Comparison of ENCODE assay signal across 1 cellular context in genomic region chr6:27297857-27298730, GRCh38.
TF ChIP-seq lines count a peak whose summit lies in the region.

No MANE protein-coding gene starts in this region.

TF ChIP-seq in K562, 482 proteins besides CTCF, POLR2A, EP300 and RAD21 (continued from another document and continues in another):
- TF ChIP-seq, protein P1, sequence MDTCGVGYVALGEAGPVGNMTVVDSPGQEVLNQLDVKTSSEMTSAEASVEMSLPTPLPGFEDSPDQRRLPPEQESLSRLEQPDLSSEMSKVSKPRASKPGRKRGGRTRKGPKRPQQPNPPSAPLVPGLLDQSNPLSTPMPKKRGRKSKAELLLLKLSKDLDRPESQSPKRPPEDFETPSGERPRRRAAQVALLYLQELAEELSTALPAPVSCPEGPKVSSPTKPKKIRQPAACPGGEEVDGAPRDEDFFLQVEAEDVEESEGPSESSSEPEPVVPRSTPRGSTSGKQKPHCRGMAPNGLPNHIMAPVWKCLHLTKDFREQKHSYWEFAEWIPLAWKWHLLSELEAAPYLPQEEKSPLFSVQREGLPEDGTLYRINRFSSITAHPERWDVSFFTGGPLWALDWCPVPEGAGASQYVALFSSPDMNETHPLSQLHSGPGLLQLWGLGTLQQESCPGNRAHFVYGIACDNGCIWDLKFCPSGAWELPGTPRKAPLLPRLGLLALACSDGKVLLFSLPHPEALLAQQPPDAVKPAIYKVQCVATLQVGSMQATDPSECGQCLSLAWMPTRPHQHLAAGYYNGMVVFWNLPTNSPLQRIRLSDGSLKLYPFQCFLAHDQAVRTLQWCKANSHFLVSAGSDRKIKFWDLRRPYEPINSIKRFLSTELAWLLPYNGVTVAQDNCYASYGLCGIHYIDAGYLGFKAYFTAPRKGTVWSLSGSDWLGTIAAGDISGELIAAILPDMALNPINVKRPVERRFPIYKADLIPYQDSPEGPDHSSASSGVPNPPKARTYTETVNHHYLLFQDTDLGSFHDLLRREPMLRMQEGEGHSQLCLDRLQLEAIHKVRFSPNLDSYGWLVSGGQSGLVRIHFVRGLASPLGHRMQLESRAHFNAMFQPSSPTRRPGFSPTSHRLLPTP (IDR thresholded peaks at IDR 0.05; ENCODE audit: borderline replicate concordance, extremely low read depth, insufficient read length), result peak; percentile 96
- TF ChIP-seq E2F6 (IDR thresholded peaks at IDR 0.05; ENCODE audit: borderline replicate concordance in 1 of 2, extremely low read depth in 1 of 2, insufficient read depth in 1 of 2, insufficient read length in 1 of 2, low read depth in 1 of 2, low read length in 1 of 2, poor library complexity in 1 of 2, severe bottlenecking in 1 of 2), result peak; percentile 81 to 89
- TF ChIP-seq ETV1 (tag; conservative IDR thresholded peaks at IDR 0.05; ENCODE audit: low read depth), result peak; percentile 94
- peak; percentile 89; the same call in 1 of the 2 replicates for TF ChIP-seq GATAD2B (IDR thresholded peaks at IDR 0.05; ENCODE audit: borderline replicate concordance)
- TF ChIP-seq CBX3 (IDR thresholded peaks at IDR 0.05; ENCODE audit: borderline replicate concordance in 1 of 2, low read length in 2 of 2), result peak in 1 of 2 experiments; percentile 88; a peak in 2 of 3 replicates
- TF ChIP-seq, protein P2, sequence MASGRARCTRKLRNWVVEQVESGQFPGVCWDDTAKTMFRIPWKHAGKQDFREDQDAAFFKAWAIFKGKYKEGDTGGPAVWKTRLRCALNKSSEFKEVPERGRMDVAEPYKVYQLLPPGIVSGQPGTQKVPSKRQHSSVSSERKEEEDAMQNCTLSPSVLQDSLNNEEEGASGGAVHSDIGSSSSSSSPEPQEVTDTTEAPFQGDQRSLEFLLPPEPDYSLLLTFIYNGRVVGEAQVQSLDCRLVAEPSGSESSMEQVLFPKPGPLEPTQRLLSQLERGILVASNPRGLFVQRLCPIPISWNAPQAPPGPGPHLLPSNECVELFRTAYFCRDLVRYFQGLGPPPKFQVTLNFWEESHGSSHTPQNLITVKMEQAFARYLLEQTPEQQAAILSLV (tag; IDR thresholded peaks at IDR 0.05), result peak; percentile 53; the same call in 1 of the 2 replicates
- peak; percentile 34; the same call in 1 of the 2 replicates for TF ChIP-seq PYGO2 (tag; IDR thresholded peaks at IDR 0.05)
- TF ChIP-seq ZSCAN32 (CRISPR knock-in tag; IDR thresholded peaks at IDR 0.05), result no peak
- no peak for TF ChIP-seq ZNF354B (CRISPR knock-in tag; IDR thresholded peaks at IDR 0.05)
- TF ChIP-seq, protein P3, sequence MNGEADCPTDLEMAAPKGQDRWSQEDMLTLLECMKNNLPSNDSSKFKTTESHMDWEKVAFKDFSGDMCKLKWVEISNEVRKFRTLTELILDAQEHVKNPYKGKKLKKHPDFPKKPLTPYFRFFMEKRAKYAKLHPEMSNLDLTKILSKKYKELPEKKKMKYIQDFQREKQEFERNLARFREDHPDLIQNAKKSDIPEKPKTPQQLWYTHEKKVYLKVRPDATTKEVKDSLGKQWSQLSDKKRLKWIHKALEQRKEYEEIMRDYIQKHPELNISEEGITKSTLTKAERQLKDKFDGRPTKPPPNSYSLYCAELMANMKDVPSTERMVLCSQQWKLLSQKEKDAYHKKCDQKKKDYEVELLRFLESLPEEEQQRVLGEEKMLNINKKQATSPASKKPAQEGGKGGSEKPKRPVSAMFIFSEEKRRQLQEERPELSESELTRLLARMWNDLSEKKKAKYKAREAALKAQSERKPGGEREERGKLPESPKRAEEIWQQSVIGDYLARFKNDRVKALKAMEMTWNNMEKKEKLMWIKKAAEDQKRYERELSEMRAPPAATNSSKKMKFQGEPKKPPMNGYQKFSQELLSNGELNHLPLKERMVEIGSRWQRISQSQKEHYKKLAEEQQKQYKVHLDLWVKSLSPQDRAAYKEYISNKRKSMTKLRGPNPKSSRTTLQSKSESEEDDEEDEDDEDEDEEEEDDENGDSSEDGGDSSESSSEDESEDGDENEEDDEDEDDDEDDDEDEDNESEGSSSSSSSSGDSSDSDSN (IDR thresholded peaks at IDR 0.05; ENCODE audit: borderline replicate concordance in 1 of 2, low read depth in 2 of 2, low read length in 2 of 2), result 0 out of 4 replicates have a peak, but pooled peaks of 1 of the 2 experiments have one; percentile 28
- TF ChIP-seq, protein P4, sequence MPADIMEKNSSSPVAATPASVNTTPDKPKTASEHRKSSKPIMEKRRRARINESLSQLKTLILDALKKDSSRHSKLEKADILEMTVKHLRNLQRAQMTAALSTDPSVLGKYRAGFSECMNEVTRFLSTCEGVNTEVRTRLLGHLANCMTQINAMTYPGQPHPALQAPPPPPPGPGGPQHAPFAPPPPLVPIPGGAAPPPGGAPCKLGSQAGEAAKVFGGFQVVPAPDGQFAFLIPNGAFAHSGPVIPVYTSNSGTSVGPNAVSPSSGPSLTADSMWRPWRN (IDR thresholded peaks at IDR 0.05; ENCODE audit: low read depth), result no peak; the same call in 1 of the 2 replicates
- TF ChIP-seq FOXP1 (CRISPR knock-in tag; IDR thresholded peaks at IDR 0.05), result peak; percentile 93
- TF ChIP-seq E2F4 (CRISPR knock-in tag; IDR thresholded peaks at IDR 0.05; ENCODE audit: low read depth), result no peak
- TF ChIP-seq ATF7 (IDR thresholded peaks at IDR 0.05), result peak; percentile 38
- no peak for TF ChIP-seq SNIP1 (IDR thresholded peaks at IDR 0.05; ENCODE audit: low read depth)
- TF ChIP-seq TBP (optimal IDR thresholded peaks at IDR 0.05; ENCODE audit: low read depth, low read length), result peak; percentile 99
- TF ChIP-seq ZNF444 (CRISPR knock-in tag; IDR thresholded peaks at IDR 0.05), result no peak
- peak; percentile 79; the same call in 1 of the 2 replicates for TF ChIP-seq ETS1 (conservative IDR thresholded peaks at IDR 0.05; ENCODE audit: control insufficient read depth, low read depth, low read length)
- TF ChIP-seq TEAD1 (CRISPR knock-in tag; IDR thresholded peaks at IDR 0.05), result peak in 1 of 2 experiments; percentile 88; a peak in 2 of 4 replicates
- no peak for TF ChIP-seq ZC3H11A (IDR thresholded peaks at IDR 0.05; ENCODE audit: low read depth, low read length)
- TF ChIP-seq CBX2 (IDR thresholded peaks at IDR 0.05; ENCODE audit: insufficient read depth, low read length, poor library complexity, severe bottlenecking), result no peak
- TF ChIP-seq, protein P5, sequence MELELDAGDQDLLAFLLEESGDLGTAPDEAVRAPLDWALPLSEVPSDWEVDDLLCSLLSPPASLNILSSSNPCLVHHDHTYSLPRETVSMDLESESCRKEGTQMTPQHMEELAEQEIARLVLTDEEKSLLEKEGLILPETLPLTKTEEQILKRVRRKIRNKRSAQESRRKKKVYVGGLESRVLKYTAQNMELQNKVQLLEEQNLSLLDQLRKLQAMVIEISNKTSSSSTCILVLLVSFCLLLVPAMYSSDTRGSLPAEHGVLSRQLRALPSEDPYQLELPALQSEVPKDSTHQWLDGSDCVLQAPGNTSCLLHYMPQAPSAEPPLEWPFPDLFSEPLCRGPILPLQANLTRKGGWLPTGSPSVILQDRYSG (tag; conservative IDR thresholded peaks at IDR 0.05; ENCODE audit: low read depth), result peak; percentile 68; the same call in 1 of the 2 replicates
- TF ChIP-seq CXXC5 (CRISPR knock-in tag; IDR thresholded peaks at IDR 0.05), result peak; percentile 72
- TF ChIP-seq RFX1 (IDR thresholded peaks at IDR 0.05), result no peak
- TF ChIP-seq, protein P6, sequence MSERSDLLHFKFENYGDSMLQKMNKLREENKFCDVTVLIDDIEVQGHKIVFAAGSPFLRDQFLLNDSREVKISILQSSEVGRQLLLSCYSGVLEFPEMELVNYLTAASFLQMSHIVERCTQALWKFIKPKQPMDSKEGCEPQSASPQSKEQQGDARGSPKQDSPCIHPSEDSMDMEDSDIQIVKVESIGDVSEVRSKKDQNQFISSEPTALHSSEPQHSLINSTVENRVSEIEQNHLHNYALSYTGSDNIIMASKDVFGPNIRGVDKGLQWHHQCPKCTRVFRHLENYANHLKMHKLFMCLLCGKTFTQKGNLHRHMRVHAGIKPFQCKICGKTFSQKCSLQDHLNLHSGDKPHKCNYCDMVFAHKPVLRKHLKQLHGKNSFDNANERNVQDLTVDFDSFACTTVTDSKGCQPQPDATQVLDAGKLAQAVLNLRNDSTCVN (CRISPR knock-in tag; IDR thresholded peaks at IDR 0.05), result 0 out of 2 replicates have a peak, but pooled peaks have one; percentile 35
- TF ChIP-seq ZNF436 (CRISPR knock-in tag; IDR thresholded peaks at IDR 0.05), result no peak
- TF ChIP-seq NR3C1 (CRISPR knock-in tag; IDR thresholded peaks at IDR 0.05), result no peak
- TF ChIP-seq, protein P7, sequence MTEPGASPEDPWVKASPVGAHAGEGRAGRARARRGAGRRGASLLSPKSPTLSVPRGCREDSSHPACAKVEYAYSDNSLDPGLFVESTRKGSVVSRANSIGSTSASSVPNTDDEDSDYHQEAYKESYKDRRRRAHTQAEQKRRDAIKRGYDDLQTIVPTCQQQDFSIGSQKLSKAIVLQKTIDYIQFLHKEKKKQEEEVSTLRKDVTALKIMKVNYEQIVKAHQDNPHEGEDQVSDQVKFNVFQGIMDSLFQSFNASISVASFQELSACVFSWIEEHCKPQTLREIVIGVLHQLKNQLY (CRISPR knock-in tag; conservative IDR thresholded peaks at IDR 0.05), result no peak
- peak; percentile 78; the same call in 1 of the 2 replicates for TF ChIP-seq EHMT2 (IDR thresholded peaks at IDR 0.05)
- peak in 1 of 2 experiments; percentile 33; a peak in 1 of 4 replicates for TF ChIP-seq TRIM24 (IDR thresholded peaks at IDR 0.05)
- TF ChIP-seq NUFIP1 (IDR thresholded peaks at IDR 0.05; ENCODE audit: partially characterized antibody), result peak; percentile 65
- peak; percentile 51 to 80 for TF ChIP-seq AFF1 (IDR thresholded peaks at IDR 0.05; ENCODE audit: low read depth in 1 of 2, partially characterized antibody in 2 of 2)
- TF ChIP-seq NFRKB (IDR thresholded peaks at IDR 0.05; ENCODE audit: low read depth), result peak; percentile 86
- TF ChIP-seq RHOXF2B (CRISPR knock-in tag; conservative IDR thresholded peaks at IDR 0.05), result no peak
- TF ChIP-seq HDAC2 (IDR thresholded peaks at IDR 0.05), result peak; percentile 70
- TF ChIP-seq GABPB1 (CRISPR knock-in tag; IDR thresholded peaks at IDR 0.05), result 0 out of 2 replicates have a peak, but pooled peaks have one; percentile 11
- peak; percentile 49; the same call in 1 of the 2 replicates for TF ChIP-seq TOE1 (IDR thresholded peaks at IDR 0.05; ENCODE audit: borderline replicate concordance)
- TF ChIP-seq TOE1 (CRISPR knock-in tag; IDR thresholded peaks at IDR 0.05; ENCODE audit: borderline replicate concordance, low read depth), result no peak
- peak; percentile 76 for TF ChIP-seq CEBPG (CRISPR knock-in tag; IDR thresholded peaks at IDR 0.05)
- peak; percentile 75 to 77 for TF ChIP-seq CEBPG (tag; conservative IDR thresholded peaks at IDR 0.05 in 1 of 2, IDR thresholded peaks at IDR 0.05 in 1 of 2)
- 0 out of 2 replicates have a peak, but pooled peaks have one; percentile 55 for TF ChIP-seq XRCC5 (IDR thresholded peaks at IDR 0.05; ENCODE audit: low read depth, low read length)
- no peak for TF ChIP-seq MEF2A (IDR thresholded peaks at IDR 0.05; ENCODE audit: control insufficient read depth, low read depth, low read length)
- no peak for TF ChIP-seq ZNF253 (CRISPR knock-in tag; conservative IDR thresholded peaks at IDR 0.05)
- TF ChIP-seq ID3 (CRISPR knock-in tag; IDR thresholded peaks at IDR 0.05), result no peak
- TF ChIP-seq ID3 (tag; IDR thresholded peaks at IDR 0.05), result peak; percentile 51; the same call in 1 of the 2 replicates
